1 cellular context compared by ENCODE assay signal in genomic region chr7:99305473-99306260, GRCh38.
TF ChIP-seq lines count a peak whose summit lies in the region.

No MANE protein-coding gene starts in this region.

TF ChIP-seq in IMR-90, 13 proteins besides CTCF, POLR2A, EP300 and RAD21:
- TF ChIP-seq MAFK (IDR thresholded peaks at IDR 0.05; ENCODE audit: low read depth, low read length) = no peak
- TF ChIP-seq FOS (IDR thresholded peaks at IDR 0.05; ENCODE audit: low read depth, low read length) = no peak
- no peak for TF ChIP-seq MXI1 (IDR thresholded peaks at IDR 0.05; ENCODE audit: borderline replicate concordance, low read depth, low read length)
- no peak for TF ChIP-seq USF2 (IDR thresholded peaks at IDR 0.05; ENCODE audit: low read depth, low read length)
- TF ChIP-seq, protein P1, sequence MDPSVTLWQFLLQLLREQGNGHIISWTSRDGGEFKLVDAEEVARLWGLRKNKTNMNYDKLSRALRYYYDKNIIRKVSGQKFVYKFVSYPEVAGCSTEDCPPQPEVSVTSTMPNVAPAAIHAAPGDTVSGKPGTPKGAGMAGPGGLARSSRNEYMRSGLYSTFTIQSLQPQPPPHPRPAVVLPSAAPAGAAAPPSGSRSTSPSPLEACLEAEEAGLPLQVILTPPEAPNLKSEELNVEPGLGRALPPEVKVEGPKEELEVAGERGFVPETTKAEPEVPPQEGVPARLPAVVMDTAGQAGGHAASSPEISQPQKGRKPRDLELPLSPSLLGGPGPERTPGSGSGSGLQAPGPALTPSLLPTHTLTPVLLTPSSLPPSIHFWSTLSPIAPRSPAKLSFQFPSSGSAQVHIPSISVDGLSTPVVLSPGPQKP (IDR thresholded peaks at IDR 0.05; ENCODE audit: borderline replicate concordance, low read depth, low read length) = no peak
- no peak for TF ChIP-seq MAZ (IDR thresholded peaks at IDR 0.05; ENCODE audit: borderline replicate concordance, low read depth, low read length)
- TF ChIP-seq BHLHE40 (IDR thresholded peaks at IDR 0.05; ENCODE audit: low read depth, low read length) = no peak
- no peak for TF ChIP-seq CEBPB (IDR thresholded peaks at IDR 0.05; ENCODE audit: low read depth, low read length)
- no peak for TF ChIP-seq NFE2L2 (IDR thresholded peaks at IDR 0.05; ENCODE audit: low read depth, low read length)
- no peak for TF ChIP-seq RCOR1 (IDR thresholded peaks at IDR 0.05; ENCODE audit: insufficient replicate concordance, low read length)
- no peak for TF ChIP-seq CHD1 (IDR thresholded peaks at IDR 0.05; ENCODE audit: low read depth, low read length)
- no peak for TF ChIP-seq SMC3 (IDR thresholded peaks at IDR 0.05; ENCODE audit: low read depth, low read length)
- no peak for TF ChIP-seq RFX5 (IDR thresholded peaks at IDR 0.05; ENCODE audit: low read depth, low read length)
